In genomic region chr5:160439205-160439600, GRCh38 we compare ENCODE assay signal across 8 cellular contexts. TPM values are rescaled to one million over a fixed set of nuclear protein-coding genes. Genes with fewer than 3 reads are reported as not detected.
A peak's percentile ranks its signal among the peaks of the same experiment; 100 is the strongest.
DNase-seq lines count a peak whose midpoint lies in the region; ATAC-seq and TF ChIP-seq lines count a peak whose summit lies in the region.

No MANE protein-coding gene starts in this region.

- H3K23me2 ChIP-seq in H9 (ENCODE audit: insufficient read length, low read depth, low read length, poor library complexity, severe bottlenecking) = no peaks in the 10 kb centered on the region

- no peaks in the 10 kb centered on the region for H4K20me1 ChIP-seq in H9 (ENCODE audit: control insufficient read depth, insufficient read depth, insufficient read length)
- no peaks in the 10 kb centered on the region for H4K20me1 ChIP-seq in Loucy (ENCODE audit: insufficient read depth, low read length, poor library complexity, severe bottlenecking)

- H2AK5ac ChIP-seq in H9 (ENCODE audit: insufficient read length, low read length) = no peak overlapping the region

- H2BK120ac ChIP-seq in H9 (ENCODE audit: low read depth, low read length, poor library complexity, severe bottlenecking) = no peak overlapping the region

- no peak overlapping the region for H4K8ac ChIP-seq in H9 (replicated peaks; ENCODE audit: insufficient read length, low read depth, low read length)

- intact Hi-C loops in testis (cut with DNase I; ENCODE audit: low total_unique reads) = no loop called here

- no peaks in the 10 kb centered on the region for H3K79me1 ChIP-seq in H9 (ENCODE audit: insufficient read depth, low read depth, low read length, poor library complexity, severe bottlenecking)

- no peak for TF ChIP-seq POLR2A in testis (IDR thresholded peaks at IDR 0.05)

- H3T11ph ChIP-seq in H9 (ENCODE audit: low read length) = no peak overlapping the region

- H3K9me3 ChIP-seq in H9 (ENCODE audit: control insufficient read depth, low read depth, low read length) = no peaks in the 10 kb centered on the region
- no peaks in the 10 kb centered on the region for H3K9me3 ChIP-seq in Loucy (ENCODE audit: insufficient read depth, low read depth, low read length)
- H3K9me3 ChIP-seq in SJCRH30 (replicated peaks) = no peaks in the 10 kb centered on the region; the same call in 1 of the 2 replicates
- no peaks in the 10 kb centered on the region for H3K9me3 ChIP-seq in testis

- H3K9me2 ChIP-seq in Loucy (replicated peaks; ENCODE audit: low read depth, low read length) = no peaks in the 10 kb centered on the region

- no peak overlapping the region for H4K91ac ChIP-seq in H9 (ENCODE audit: insufficient read length, low read depth, low read length)

- H3K4me1 Mint-ChIP-seq in H9 = peaks cover 20 to 22% of the 10 kb centered on the region in 2 experiments

- H3K36me3 ChIP-seq in Loucy (ENCODE audit: insufficient read depth, low read length) (no peaks in the 10 kb centered on the region), SJCRH30 (no peaks in the 10 kb centered on the region), testis (ENCODE audit: low read depth, missing control alignments) (no peaks in the 10 kb centered on the region)

- H2BK5ac ChIP-seq in H9 (ENCODE audit: insufficient read length, low read length) = no peak overlapping the region

- H3K56ac ChIP-seq in H9 (ENCODE audit: insufficient read length, low read depth, low read length) = no peak overlapping the region

- TF ChIP-seq CTCF in H9 (conservative IDR thresholded peaks at IDR 0.05) (peak; percentile 94), Loucy (conservative IDR thresholded peaks at IDR 0.05; ENCODE audit: low read length) (peak; percentile 67), omental fat pad (IDR thresholded peaks at IDR 0.05) (peak in 2 of 3 donors; percentile 67 to 73), testis (IDR thresholded peaks at IDR 0.05) (peak; percentile 93 to 97 (median 93))

- no peak overlapping the region for H3K18ac ChIP-seq in H9 (ENCODE audit: insufficient read length, low read depth, low read length)

- no peak overlapping the region for H3K14ac ChIP-seq in H9 (ENCODE audit: insufficient read depth, low read length)

- H3F3A ChIP-seq in Loucy (ENCODE audit: low read depth) = no peaks in the 10 kb centered on the region

- H2BK20ac ChIP-seq in H9 (ENCODE audit: low read depth, low read length, poor library complexity, severe bottlenecking) = no peak overlapping the region

- H3K4me2 ChIP-seq in H9 (ENCODE audit: insufficient read depth, insufficient read length, low read length) (peak overlapping the region; percentile 57), Loucy (ENCODE audit: low read depth, low read length, poor library complexity, severe bottlenecking) (peak overlapping the region; percentile 87)

- H3K27ac ChIP-seq in H9 (ENCODE audit: insufficient read length, low read depth, low read length) (no peak overlapping the region), SJCRH30 (no peak overlapping the region), testis (no peak overlapping the region)

- peak; percentile 84 for DNase-seq in GDM1 (lab: John Stamatoyannopoulos, UW)
- DNase-seq in H9 = peak; percentile 91
- peak; percentile 74 to 90 for DNase-seq in SJCRH30
- DNase-seq in activated naive CD4-positive, alpha-beta T cell treated with Interleukin-2 at 50 U/mL for 16 hours = peak; percentile 92
- DNase-seq in glomerular visceral epithelial cell (ENCODE audit: extremely low spot score) = peak; percentile 90
- peak; percentile 91 for DNase-seq in omental fat pad (ENCODE audit: low spot score)
- DNase-seq in testis = peak; percentile 95

- no peaks in the 10 kb centered on the region for H3K36me3 Mint-ChIP-seq in H9 (ENCODE audit: insufficient read depth in 1 of 3, low read depth in 3 of 3)

- H3K4me3 ChIP-seq in Loucy (ENCODE audit: low read length, poor library complexity, severe bottlenecking) = peak overlapping the region; percentile 82
- H3K4me3 ChIP-seq in SJCRH30 = peak overlapping the region; percentile 14; the same call in 1 of the 2 replicates
- H3K4me3 ChIP-seq in testis = peak overlapping the region; percentile 29 to 54

- no peak overlapping the region for H3K4ac ChIP-seq in H9 (ENCODE audit: low read depth, low read length)

- H3K9me3 Mint-ChIP-seq in H9 = no peaks in the 10 kb centered on the region

- H3K79me2 ChIP-seq in H9 (ENCODE audit: insufficient read depth, low read length) = no peaks in the 10 kb centered on the region
- no peaks in the 10 kb centered on the region for H3K79me2 ChIP-seq in Loucy (ENCODE audit: insufficient read depth, low read length)

- H3K23ac ChIP-seq in H9 (ENCODE audit: insufficient read length, low read depth, low read length) = no peak overlapping the region

- H3K27ac Mint-ChIP-seq in H9 = no peak overlapping the region

- peak; percentile 93 for ATAC-seq in omental fat pad (ENCODE audit: low FRiP score)

- H2AFZ ChIP-seq in H9 (ENCODE audit: low read length) (peak overlapping the region; percentile 66), Loucy (ENCODE audit: low read length) (peak overlapping the region; percentile 88)

- no CpG with 5 or more reads among the region's 11 CpGs for whole genome bisulfite sequencing in H9 (ENCODE audit: extremely low coverage, insufficient read length, low lambda C conversion rate)
- 0 to 1% methylated on average over 11 of the region's 11 CpGs for WGBS in testis, 2 donors

- H2BK15ac ChIP-seq in H9 (ENCODE audit: low read depth, low read length) = no peak overlapping the region

- H3K4me1 ChIP-seq in H9 (ENCODE audit: insufficient read depth, low read length) (no peaks in the 10 kb centered on the region; the same call in 1 of the 2 replicates), Loucy (ENCODE audit: insufficient read depth, low read length, poor library complexity, severe bottlenecking) (peaks cover 11% of the 10 kb centered on the region), SJCRH30 (peaks cover 2% of the 10 kb centered on the region; the same call in 1 of the 2 replicates), testis (no peaks in the 10 kb centered on the region)

- H3K27me3 ChIP-seq in H9 (ENCODE audit: insufficient read depth, low read length) (no peaks in the 10 kb centered on the region), Loucy (ENCODE audit: insufficient read depth, low read length, poor library complexity, severe bottlenecking) (no peaks in the 10 kb centered on the region), SJCRH30 (no peaks in the 10 kb centered on the region), testis (no peaks in the 10 kb centered on the region)

- H3K27me3 Mint-ChIP-seq in H9 (ENCODE audit: low read depth) = peaks cover 5% of the 10 kb centered on the region

- H3K4me3 Mint-ChIP-seq in H9 = peak overlapping the region in 1 of 2 experiments; percentile 64; a peak in 2 of 5 replicates

- H3K9ac ChIP-seq in H9 (ENCODE audit: extremely low read depth, insufficient read length, low read length) (no peak overlapping the region), Loucy (ENCODE audit: low read depth, low read length, poor library complexity, severe bottlenecking) (peak overlapping the region; percentile 69)

- no peak overlapping the region for H2BK12ac ChIP-seq in H9 (ENCODE audit: insufficient read length, low read depth, low read length)

- no peak overlapping the region for H4K5ac ChIP-seq in H9 (ENCODE audit: insufficient read length, low read depth, low read length)

RNA-seq across cellular contexts. Expression of gene PTTG1, which starts 17.5 kb away (rescaled TPM):
- total RNA-seq in H9 (2021) (263 and 279 TPM in 2 replicates), omental fat pad (10 to 100 TPM in 1 of 4 donors, 1 to 10 TPM in 3; 2.5 to 13.9 (median 6.1) TPM), testis (100 to 1,000 TPM; 153 to 209 TPM)
- 383 and 394 TPM in 2 replicates for total RNA-seq in SJCRH30 (2014; rRNA removed; shearing (Covaris generic))
- polyA plus RNA-seq in testis (ENCODE audit: insufficient read depth, low read depth, low replicate concordance) = 429 TPM

RNA-seq across cellular contexts. Expression of gene SLU7, which starts 20.3 kb away (rescaled TPM):
- total RNA-seq in H9 (2021) (33.3 and 40.4 TPM in 2 replicates), omental fat pad (10 to 100 TPM; 49.6 to 96.6 (median 64.9) TPM), testis (10 to 100 TPM; 92.4 to 100.0 TPM)
- 38.1 and 45.7 TPM in 2 replicates for total RNA-seq in SJCRH30 (2014; rRNA removed; shearing (Covaris generic))
- polyA plus RNA-seq in testis (ENCODE audit: insufficient read depth, low read depth, low replicate concordance) = 60.1 TPM

RNA-seq across cellular contexts. Expression of gene FAM200C, which starts 39.3 kb away (rescaled TPM):
- total RNA-seq in H9 (2021) (3.9 and 4.3 TPM in 2 replicates), omental fat pad (1 to 10 TPM in 3 of 4 donors, under 1 TPM in 1; 0.84 to 5.7 (median 2.5) TPM), testis (10 to 100 TPM; 10.6 to 11.1 TPM)
- total RNA-seq in SJCRH30 (2014; rRNA removed; shearing (Covaris generic)) = 10.3 and 10.4 TPM in 2 replicates
- polyA plus RNA-seq in testis (ENCODE audit: insufficient read depth, low read depth, low replicate concordance) = 5.5 TPM

Comparison
In these comparisons a context has a peak if more than half of its experiments do, and no peak if none do; other contexts are left out.
1. H3K4me3 ChIP-seq: peak in every context shown above with its lines; median percentile 82 in Loucy; 42 in testis; 14 in SJCRH30.
2. RNA of gene PTTG1, which starts 17.5 kb away (total RNA-seq): 383 to 394 TPM in SJCRH30, 263 to 279 TPM in H9 and 153 to 209 TPM in testis; 2.5 to 13.9 TPM in omental fat pad; every median in the first group is over 10 times any median in the second.
3. Peak in every context shown above with its lines, with median percentiles within 50 percentile points of each other: DNase-seq and CTCF ChIP-seq.